In genomic region chr22:31345331-31346254, GRCh38 we compare ENCODE assay signal across 8 cellular contexts. TPM values are rescaled to one million over a fixed set of nuclear protein-coding genes. Genes with fewer than 3 reads are reported as not detected.
A peak's percentile ranks its signal among the peaks of the same experiment; 100 is the strongest.
DNase-seq lines count a peak whose midpoint lies in the region; ATAC-seq and TF ChIP-seq lines count a peak whose summit lies in the region.

No MANE protein-coding gene starts in this region.

- no peaks in the 10 kb centered on the region for H3K9me3 Mint-ChIP-seq in effector memory CD8-positive, alpha-beta T cell

- H3K4me1 Mint-ChIP-seq in effector memory CD8-positive, alpha-beta T cell (ENCODE audit: low read depth in 2 of 2), result peaks cover 45 to 49% of the 10 kb centered on the region in 2 donors

- H3K4me3 Mint-ChIP-seq in effector memory CD8-positive, alpha-beta T cell, result peak overlapping the region; percentile 78 to 87

- H3K4me3 ChIP-seq in HL-60 (replicated peaks; ENCODE audit: insufficient read depth, low read length), result peak overlapping the region; percentile 76

- DNase-seq in AML-193 (lab: John Stamatoyannopoulos, UW) (peak; percentile 68 to 73), HL-60 (ENCODE audit: low read depth in 1 of 2, low spot score in 1 of 2) (peak; percentile 78 to 87), NK-92 (lab: John Stamatoyannopoulos, UW; ENCODE audit: unreplicated experiment) (peak; percentile 25), mesenteric fat pad (ENCODE audit: low spot score) (peak; percentile 94)
- peak; percentile 71 to 81 (median 78) for DNase-seq in activated CD8-positive, alpha-beta memory T cell treated with anti-CD3 and anti-CD28 coated beads for 48 hours (ENCODE audit: low read depth in 2 of 3, low spot score in 2 of 3)
- peak; percentile 88 to 92 (median 90) for DNase-seq in effector memory CD8-positive, alpha-beta T cell
- peak; percentile 62 for DNase-seq in stimulated activated CD8-positive, alpha-beta memory T cell treated with anti-CD3 and anti-CD28 coated beads, Interleukin-15, amount 100 ng/mL, for 1 hour (ENCODE audit: low read depth)

- H3K27ac ChIP-seq in HL-60 (replicated peaks), result peak overlapping the region; percentile 97

- H3K27me3 Mint-ChIP-seq in effector memory CD8-positive, alpha-beta T cell, result no peaks in the 10 kb centered on the region

- H3K36me3 Mint-ChIP-seq in effector memory CD8-positive, alpha-beta T cell (ENCODE audit: insufficient read depth), result peaks cover 40% of the 10 kb centered on the region

- no peaks in the 10 kb centered on the region for H3K27me3 ChIP-seq in HL-60 (ENCODE audit: insufficient read depth, poor library complexity, severe bottlenecking)

- H3K27ac Mint-ChIP-seq in effector memory CD8-positive, alpha-beta T cell, result peak overlapping the region; percentile 91 to 93

- ATAC-seq in effector memory CD8-positive, alpha-beta T cell (replicated peaks), result peak; percentile 72

- TF ChIP-seq CTCF in HL-60 (IDR thresholded peaks at IDR 0.05; ENCODE audit: insufficient read depth, low read length), result peak; percentile 49

- TF ChIP-seq POLR2A in GM19099 (IDR thresholded peaks at IDR 0.05; ENCODE audit: extremely low read depth, insufficient read length, low read depth), result peak; percentile 70

RNA-seq across cellular contexts. Expression of gene PATZ1, which starts 0.6 kb away (rescaled TPM):
- total RNA-seq in mesenteric fat pad, result 13.3 TPM

RNA-seq across cellular contexts. Expression of gene PIK3IP1, which starts 53.3 kb away (rescaled TPM):
- total RNA-seq in mesenteric fat pad, result 19.8 TPM

RNA-seq across cellular contexts. Expression of gene DRG1, which starts 53.8 kb away (rescaled TPM):
- 64.7 TPM for total RNA-seq in mesenteric fat pad

Comparison
In these comparisons a context has a peak if more than half of its experiments do, and no peak if none do; other contexts are left out.
1. Peak in every context shown above with its lines: DNase-seq, ATAC-seq, H3K4me3 ChIP-seq and H3K27ac ChIP-seq.
2. DNase-seq: peak in every context shown above with its lines; median percentile 94 in mesenteric fat pad; 90 in effector memory CD8-positive, alpha-beta T cell; 82 in HL-60; 78 in activated CD8-positive, alpha-beta memory T cell treated with anti-CD3 and anti-CD28 coated beads for 48 hours; 70 in AML-193; 62 in stimulated activated CD8-positive, alpha-beta memory T cell treated with anti-CD3 and anti-CD28 coated beads, Interleukin-15, amount 100 ng/mL, for 1 hour; 25 in NK-92.